ENCODE assay signal across 1 cellular context in genomic region chr20:324177-325042, GRCh38.
TF ChIP-seq lines count a peak whose summit lies in the region.

No MANE protein-coding gene starts in this region.

TF ChIP-seq in K562, 482 proteins besides CTCF, POLR2A, EP300 and RAD21 (continued from another document and continues in another):
- peak in 1 of 2 experiments; percentile 96; a peak in 2 of 4 replicates for TF ChIP-seq HDAC1 (IDR thresholded peaks at IDR 0.05)
- TF ChIP-seq POLR2G (IDR thresholded peaks at IDR 0.05; ENCODE audit: low read depth, low read length), result peak; percentile 87
- no peak for TF ChIP-seq ZNF764 (CRISPR knock-in tag; IDR thresholded peaks at IDR 0.05; ENCODE audit: low read depth)
- 0 out of 2 replicates have a peak, but pooled peaks have one; percentile 31 for TF ChIP-seq ETS1 (conservative IDR thresholded peaks at IDR 0.05; ENCODE audit: control insufficient read depth, low read depth, low read length)
- TF ChIP-seq RBBP5 (IDR thresholded peaks at IDR 0.05; ENCODE audit: borderline replicate concordance, insufficient read depth, low read length, poor library complexity, severe bottlenecking), result no peak
- TF ChIP-seq MGA (IDR thresholded peaks at IDR 0.05), result peak; percentile 91
- TF ChIP-seq ZZZ3 (IDR thresholded peaks at IDR 0.05), result no peak
- TF ChIP-seq ZNF445 (CRISPR knock-in tag; IDR thresholded peaks at IDR 0.05; ENCODE audit: low read depth), result no peak
- TF ChIP-seq ZNF212 (CRISPR knock-in tag; IDR thresholded peaks at IDR 0.05), result no peak
- no peak for TF ChIP-seq THAP7 (CRISPR knock-in tag; IDR thresholded peaks at IDR 0.05)
- no peak for TF ChIP-seq HBP1 (CRISPR knock-in tag; IDR thresholded peaks at IDR 0.05)
- TF ChIP-seq SMAD4 (CRISPR knock-in tag; conservative IDR thresholded peaks at IDR 0.05), result peak; percentile 46; the same call in 1 of the 2 replicates
- no peak for TF ChIP-seq TFE3 (CRISPR knock-in tag; IDR thresholded peaks at IDR 0.05)
- TF ChIP-seq EGR1 (conservative IDR thresholded peaks at IDR 0.05), result 0 out of 2 replicates have a peak, but pooled peaks have one; percentile 24
- TF ChIP-seq NFIC (IDR thresholded peaks at IDR 0.05), result peak; percentile 48; the same call in 1 of the 2 replicates
- no peak for TF ChIP-seq U2AF2 (optimal IDR thresholded peaks at IDR 0.05; ENCODE audit: low read depth, low read length)
- TF ChIP-seq CXXC5 (CRISPR knock-in tag; IDR thresholded peaks at IDR 0.05), result peak; percentile 64
- TF ChIP-seq HOMEZ (CRISPR knock-in tag; IDR thresholded peaks at IDR 0.05), result no peak
- no peak for TF ChIP-seq MTA2 (IDR thresholded peaks at IDR 0.05; ENCODE audit: low read depth)
- TF ChIP-seq ZNF408 (CRISPR knock-in tag; IDR thresholded peaks at IDR 0.05; ENCODE audit: low read depth), result no peak
- peak; percentile 93 for TF ChIP-seq ZNF124 (CRISPR knock-in tag; IDR thresholded peaks at IDR 0.05)
- TF ChIP-seq MBD2 (IDR thresholded peaks at IDR 0.05; ENCODE audit: borderline replicate concordance, low read depth), result no peak
- TF ChIP-seq XRCC5 (IDR thresholded peaks at IDR 0.05; ENCODE audit: low read depth, low read length), result 0 out of 2 replicates have a peak, but pooled peaks have one; percentile 60
- peak; percentile 94; the same call in 1 of the 2 replicates for TF ChIP-seq TGIF2 (CRISPR knock-in tag; IDR thresholded peaks at IDR 0.05)
- no peak for TF ChIP-seq POLR2H (tag; IDR thresholded peaks at IDR 0.05; ENCODE audit: low read depth)
- no peak for TF ChIP-seq ZBTB2 (IDR thresholded peaks at IDR 0.05)
- no peak for TF ChIP-seq ZNF316 (IDR thresholded peaks at IDR 0.05)
- TF ChIP-seq TFAM (CRISPR knock-in tag; conservative IDR thresholded peaks at IDR 0.05), result no peak
- no peak for TF ChIP-seq ZNF609 (CRISPR knock-in tag; IDR thresholded peaks at IDR 0.05; ENCODE audit: borderline replicate concordance)
